29 cellular contexts compared by ENCODE assay signal in genomic region chr1:220084460-220084859, GRCh38. TPM values are rescaled to one million over a fixed set of nuclear protein-coding genes. Genes with fewer than 3 reads are reported as not detected.
DNase-seq lines count a peak whose midpoint lies in the region; ATAC-seq, FAIRE-seq and TF ChIP-seq lines count a peak whose summit lies in the region.
"Had no signal": no experiment of that assay in that cellular context is flagged by ENCODE, and none has a peak within 500 bp of the region (broad histone marks: within the 10 kb centered on the region; RNA-seq: fewer than 3 reads in every experiment).

No MANE protein-coding gene starts in this region.

- no peak overlapping the region for H3K27ac Mint-ChIP-seq in activated CD8-positive, alpha-beta T cell treated with anti-CD3 and anti-CD28 coated beads, Interleukin-2, amount 10 ng/mL, durations not matched to agents 7 days and 5 days
- H3K27ac Mint-ChIP-seq: activated CD4-positive, alpha-beta T cell treated with anti-CD3 and anti-CD28 coated beads, Interleukin-2, amount 10 ng/mL, durations not matched to agents 24 days and 14 days; activated naive CD8-positive, alpha-beta T cell treated with anti-CD3 and anti-CD28 coated beads for 36 hours; endodermal cell; T-cell had no signal

- FAIRE-seq in HepG2 (lab: Jason Lieb, UNC): no peak

- no peak for TF ChIP-seq POLR2A in HepG2 (IDR thresholded peaks at IDR 0.05; ENCODE audit: insufficient read depth in 1 of 2, low read depth in 2 of 2, low read length in 2 of 2)

- H3K4me2 ChIP-seq in PC-9 (peak overlapping the region; percentile 37; the same call in 1 of the 2 replicates), HepG2 (ENCODE audit: low read depth, low read length) (no peak overlapping the region)
- H3K4me2 ChIP-seq: BLaER1 had no signal

- H3K9me3 Mint-ChIP-seq in activated CD8-positive, alpha-beta T cell treated with anti-CD3 and anti-CD28 coated beads, Interleukin-2, amount 10 ng/mL, durations not matched to agents 7 days and 5 days (ENCODE audit: insufficient read depth): no peaks in the 10 kb centered on the region
- H3K9me3 Mint-ChIP-seq: activated CD4-positive, alpha-beta T cell treated with anti-CD3 and anti-CD28 coated beads, Interleukin-2, amount 10 ng/mL, durations not matched to agents 24 days and 14 days; activated naive CD8-positive, alpha-beta T cell treated with anti-CD3 and anti-CD28 coated beads for 36 hours; endodermal cell; stimulated activated memory B cell treated with anti-CD40 and anti-IgM and Interleukin-4, amounts not matched to agents 10 μg/mL and 1 μg/mL and 100 μg/mL, for 72 hours; T-cell had no signal

- H3K4me3 Mint-ChIP-seq in activated CD8-positive, alpha-beta T cell treated with anti-CD3 and anti-CD28 coated beads, Interleukin-2, amount 10 ng/mL, durations not matched to agents 7 days and 5 days: no peak overlapping the region
- H3K4me3 Mint-ChIP-seq: activated CD4-positive, alpha-beta T cell treated with anti-CD3 and anti-CD28 coated beads, Interleukin-2, amount 10 ng/mL, durations not matched to agents 24 days and 14 days; activated naive CD8-positive, alpha-beta T cell treated with anti-CD3 and anti-CD28 coated beads for 36 hours; endodermal cell; stimulated activated memory B cell treated with anti-CD40 and anti-IgM and Interleukin-4, amounts not matched to agents 10 μg/mL and 1 μg/mL and 100 μg/mL, for 72 hours; T-cell had no signal

- intact Hi-C loops in PC-9 (cut with micrococcal nuclease; ENCODE audit: unreplicated experiment): no loop called here
- intact Hi-C loops in HepG2 (cut with micrococcal nuclease; ENCODE audit: unreplicated experiment): no loop called here
- intact Hi-C loops in Right ventricle myocardium superior (cut with DNase I): no loop called here

- H3K36me3 ChIP-seq in PC-9 (ENCODE audit: low read depth): no peaks in the 10 kb centered on the region
- no peaks in the 10 kb centered on the region; a peak in 1 of 5 replicates for H3K36me3 ChIP-seq in HepG2 (replicated peaks in 1 of 2; ENCODE audit: control insufficient read depth in 1 of 2, insufficient read depth in 2 of 2, low read length in 2 of 2)
- H3K36me3 ChIP-seq in subcutaneous abdominal adipose tissue (ENCODE audit: control insufficient read depth in 5 of 5, insufficient read depth in 5 of 5, low read length in 5 of 5): no peaks in the 10 kb centered on the region
- H3K36me3 ChIP-seq: gastrocnemius medialis had no signal

- no peak for TF ChIP-seq EP300 in HepG2 (IDR thresholded peaks at IDR 0.05; ENCODE audit: low read depth in 2 of 2, low read length in 2 of 2)
- no peak for TF ChIP-seq EP300 in HepG2 (CRISPR knock-in tag; IDR thresholded peaks at IDR 0.05; ENCODE audit: borderline replicate concordance)

- H3K9ac ChIP-seq in HepG2 (ENCODE audit: insufficient read depth, low read depth, low read length) (no peak overlapping the region), subcutaneous abdominal adipose tissue (ENCODE audit: low read length in 5 of 5) (no peak overlapping the region)
- H3K9ac ChIP-seq: BLaER1 had no signal

- no peaks in the 10 kb centered on the region for H3K9me2 ChIP-seq in PC-9 (ENCODE audit: insufficient read depth)

- in situ Hi-C loops in HepG2 (cut with HindIII; ENCODE audit: extremely low pct_ligation_motif_present, low pct_unique_long_range_greater_than_20kb): no loop called here

- BruUV-seq in PC-9 (replicated peaks; lab: Mats Ljungman, UMichigan): no TSS peak
- BruUV-seq in HepG2 (replicated peaks; lab: Mats Ljungman, UMichigan): no TSS peak

- no peak for ATAC-seq in HepG2
- no peak for ATAC-seq in activated CD8-positive, alpha-beta T cell treated with anti-CD3 and anti-CD28 coated beads, Interleukin-2, amount 10 ng/mL, durations not matched to agents 7 days and 5 days
- ATAC-seq in Right ventricle myocardium superior (ENCODE audit: poor library complexity): no peak
- ATAC-seq in HG03280 (IDR thresholded peaks at IDR 0.05; ENCODE audit: unreplicated experiment): no peak
- ATAC-seq: gastrocnemius medialis; HCT116; left cardiac atrium; stimulated activated memory B cell treated with anti-CD40 and anti-IgM and Interleukin-4, amounts not matched to agents 10 μg/mL and 1 μg/mL and 100 μg/mL, for 72 hours; T-cell had no signal

- H3K27me3 Mint-ChIP-seq in activated CD8-positive, alpha-beta T cell treated with anti-CD3 and anti-CD28 coated beads, Interleukin-2, amount 10 ng/mL, durations not matched to agents 7 days and 5 days (ENCODE audit: low read depth): no peaks in the 10 kb centered on the region
- H3K27me3 Mint-ChIP-seq: activated CD4-positive, alpha-beta T cell treated with anti-CD3 and anti-CD28 coated beads, Interleukin-2, amount 10 ng/mL, durations not matched to agents 24 days and 14 days; activated naive CD8-positive, alpha-beta T cell treated with anti-CD3 and anti-CD28 coated beads for 36 hours; stimulated activated memory B cell treated with anti-CD40 and anti-IgM and Interleukin-4, amounts not matched to agents 10 μg/mL and 1 μg/mL and 100 μg/mL, for 72 hours; T-cell had no signal

- H3K27ac ChIP-seq in PC-9 (peak overlapping the region; percentile 24), HepG2 (ENCODE audit: extremely low read length, insufficient read depth, low read length) (no peak overlapping the region), subcutaneous abdominal adipose tissue (ENCODE audit: low read depth, low read length) (peak overlapping the region; percentile 62)
- H3K27ac ChIP-seq: BLaER1, cardiac muscle cell, esophagus muscularis mucosa, gastrocnemius medialis, SJSA1, upper lobe of left lung had no signal

- TF ChIP-seq CTCF in PC-9 (conservative IDR thresholded peaks at IDR 0.05) (no peak), HepG2 (CRISPR knock-in tag; IDR thresholded peaks at IDR 0.05) (no peak)

- H3K9me3 ChIP-seq in PC-9 (ENCODE audit: insufficient read depth, low read depth) (no peaks in the 10 kb centered on the region), HepG2 (ENCODE audit: low read length) (no peaks in the 10 kb centered on the region), subcutaneous abdominal adipose tissue (ENCODE audit: control insufficient read depth in 5 of 5, low read length in 5 of 5) (no peaks in the 10 kb centered on the region)
- H3K9me3 ChIP-seq: esophagus muscularis mucosa, gastrocnemius medialis, SJSA1, upper lobe of left lung had no signal

- peaks cover 9% of the 10 kb centered on the region for H3K36me3 Mint-ChIP-seq in activated CD8-positive, alpha-beta T cell treated with anti-CD3 and anti-CD28 coated beads, Interleukin-2, amount 10 ng/mL, durations not matched to agents 7 days and 5 days (ENCODE audit: low read depth)

- H4K20me1 ChIP-seq in PC-9 (ENCODE audit: insufficient read depth): no peaks in the 10 kb centered on the region
- no peaks in the 10 kb centered on the region; the same call in 1 of the 2 replicates for H4K20me1 ChIP-seq in HepG2 (ENCODE audit: insufficient read depth, low read length)
- H4K20me1 ChIP-seq: BLaER1 had no signal

- H3K4me3 ChIP-seq in PC-9 (no peak overlapping the region), HepG2 (replicated peaks in 1 of 3; ENCODE audit: insufficient read depth in 1 of 3, low read depth in 2 of 3, low read length in 3 of 3) (no peak overlapping the region), subcutaneous abdominal adipose tissue (ENCODE audit: low read depth in 1 of 5, low read length in 5 of 5) (no peak overlapping the region)
- H3K4me3 ChIP-seq: BLaER1, cardiac muscle cell, esophagus muscularis mucosa, gastrocnemius medialis, SJSA1, upper lobe of left lung had no signal

- TF ChIP-seq RAD21 in HepG2 (CRISPR knock-in tag; IDR thresholded peaks at IDR 0.05): no peak

- WGBS in HepG2 (ENCODE audit: low lambda C conversion rate): 91% methylated on average over 1 of the region's 1 CpG

- peaks cover 29% of the 10 kb centered on the region for H3K79me2 ChIP-seq in PC-9 (ENCODE audit: low read depth)
- peaks cover 25% of the 10 kb centered on the region for H3K79me2 ChIP-seq in HepG2 (ENCODE audit: insufficient read depth, low read length)

- peaks cover 12% of the 10 kb centered on the region for H3K4me1 ChIP-seq in PC-9 (replicated peaks; ENCODE audit: insufficient read depth)
- peaks cover 16% of the 10 kb centered on the region; the same call in 1 of the 2 replicates for H3K4me1 ChIP-seq in HepG2 (ENCODE audit: insufficient read depth, low read length)
- H3K4me1 ChIP-seq in subcutaneous abdominal adipose tissue (ENCODE audit: control insufficient read depth in 5 of 5, insufficient read depth in 5 of 5, low read length in 5 of 5): peaks cover 0 to 13% (median 7%) of the 10 kb centered on the region in 5 donors
- H3K4me1 ChIP-seq: SJSA1 had no signal

- DNase-seq in PC-9 (peak in 1 of 2 experiments; percentile 49), dermis microvascular lymphatic vessel endothelial cell (ENCODE audit: low read depth in 2 of 2) (peak; percentile 81 to 86), HepG2 (ENCODE audit: low spot score) (no peak), Right ventricle myocardium superior (no peak), mucosa of gallbladder (ENCODE audit: low spot score) (no peak)
- no peak for DNase-seq in activated CD8-positive, alpha-beta T cell treated with anti-CD3 and anti-CD28 coated beads, Interleukin-2, amount 10 ng/mL, durations not matched to agents 7 days and 5 days
- DNase-seq: activated CD4-positive, alpha-beta T cell treated with anti-CD3 and anti-CD28 coated beads, Interleukin-2, amount 10 ng/mL, durations not matched to agents 24 days and 14 days; activated effector memory CD4-positive, alpha-beta T cell treated with Interleukin-2 at 50 U/mL for 16 hours; activated naive CD8-positive, alpha-beta T cell treated with anti-CD3 and anti-CD28 coated beads for 36 hours; aorta; cortex of kidney; DMS153; endodermal cell; gastrocnemius medialis; hippocampal formation; left cardiac atrium; mesendoderm; NCI-H1436 treated with DMSO at 0.1 percent for 48 hours; posterior cingulate gyrus; T-cell; upper lobe of left lung had no signal

- H2AFZ ChIP-seq in PC-9 (no peak overlapping the region), HepG2 (ENCODE audit: low read length) (no peak overlapping the region)

- no peaks in the 10 kb centered on the region for H3K27me3 ChIP-seq in PC-9 (ENCODE audit: insufficient read depth, low read depth)
- H3K27me3 ChIP-seq in HepG2 (ENCODE audit: control insufficient read depth in 1 of 2, insufficient read depth in 2 of 2, low read length in 2 of 2): no peaks in the 10 kb centered on the region; a peak in 1 of 5 replicates
- H3K27me3 ChIP-seq in subcutaneous abdominal adipose tissue (ENCODE audit: control insufficient read depth in 5 of 5, insufficient read depth in 4 of 5, low read length in 5 of 5): no peaks in the 10 kb centered on the region
- H3K27me3 ChIP-seq: BLaER1, cardiac muscle cell, esophagus muscularis mucosa, gastrocnemius medialis, SJSA1, upper lobe of left lung had no signal

- POLR2A ChIA-PET in PC-9 (lab: Charles Lee; ENCODE audit: unreplicated experiment) (interaction anchor here (0.6 kb wide), 1 partner anchor 11 kb away, joined by 16 read pairs; no protein-coding TSS in a partner anchor), HepG2 (lab: Yijun Ruan, JAX) (no interaction called here)
- POLR2A ChIA-PET in activated CD8-positive, alpha-beta T cell treated with anti-CD3 and anti-CD28 coated beads, Interleukin-2, amount 10 ng/mL, durations not matched to agents 7 days and 5 days (lab: Charles Lee): no interaction called here

- CTCF ChIA-PET in PC-9 (lab: Charles Lee) (no interaction called here), HepG2 (lab: Yijun Ruan, JAX; ENCODE audit: low intra/inter-chr PET ratio, low total read pairs) (no interaction called here)
- CTCF ChIA-PET in activated CD8-positive, alpha-beta T cell treated with anti-CD3 and anti-CD28 coated beads, Interleukin-2, amount 10 ng/mL, durations not matched to agents 7 days and 5 days (lab: Charles Lee): interaction anchor here (1.2 kb wide), 1 partner anchor 10 kb away, joined by 3 read pairs; the partner anchor contains the start of gene IARS2

- H3K4me1 Mint-ChIP-seq in activated CD8-positive, alpha-beta T cell treated with anti-CD3 and anti-CD28 coated beads, Interleukin-2, amount 10 ng/mL, durations not matched to agents 7 days and 5 days (ENCODE audit: low read depth): peaks cover 4% of the 10 kb centered on the region
- H3K4me1 Mint-ChIP-seq: endodermal cell had no signal

- peaks cover 4% of the 10 kb centered on the region; the same call in 1 of the 2 replicates for H3F3A ChIP-seq in PC-9 (ENCODE audit: insufficient read depth, low read depth)

RNA-seq across cellular contexts. Expression of gene BPNT1, which starts 5.1 kb away (rescaled TPM):
- total RNA-seq in PC-9 (2021) (41.5 and 50.8 TPM in 2 replicates), dermis microvascular lymphatic vessel endothelial cell (25.9 and 28.4 TPM in 2 replicates), HepG2 (2016; rRNA removed; fragmentation: Illumina TruSeq; extraction: Trizol) (43.9 and 68.2 TPM in 2 replicates), Right ventricle myocardium superior (19.9 TPM), mucosa of gallbladder (48.7 TPM)
- total RNA-seq in HepG2 (2016; cell fraction: cytosol; rRNA removed; fragmentation: Illumina TruSeq; extraction: Trizol; ENCODE audit: low read depth): 3.0 and 3.8 TPM in 2 replicates
- 47.2 and 72.9 TPM in 2 replicates for total RNA-seq in HepG2 (2016; cell fraction: insoluble cytoplasmic fraction; rRNA removed; fragmentation: Illumina TruSeq; extraction: Trizol)
- 9.4 and 9.7 TPM in 2 replicates for total RNA-seq in HepG2 (2016; cell fraction: membrane; rRNA removed; fragmentation: Illumina TruSeq; extraction: Trizol)
- 18.9 and 25.7 TPM in 2 replicates for total RNA-seq in HepG2 (2016; cell fraction: nucleus; rRNA removed; fragmentation: Illumina TruSeq; extraction: Trizol)
- 33.6 and 35.2 TPM in 2 replicates for polyA plus RNA-seq in HepG2 (2011; rRNA removed)
- polyA plus RNA-seq in HepG2 (2011; cell fraction: cytosol; rRNA removed): 31.2 and 36.5 TPM in 2 replicates
- polyA plus RNA-seq in HepG2 (2011; cell fraction: nucleus; rRNA removed): 18.6 and 24.9 TPM in 2 replicates
- 30.1 and 35.4 TPM in 2 replicates for polyA plus RNA-seq in HepG2 (2012)
- 2.6 and 2.8 TPM in 2 replicates for polyA plus RNA-seq in HepG2 (2016; cell fraction: cytosol; fragmentation: Illumina TruSeq; extraction: Trizol; ENCODE audit: low read depth)
- 54.0 and 55.4 TPM in 2 replicates for polyA plus RNA-seq in HepG2 (2016; cell fraction: insoluble cytoplasmic fraction; fragmentation: Illumina TruSeq; extraction: Trizol; ENCODE audit: low read depth)
- polyA plus RNA-seq in HepG2 (2016; cell fraction: membrane; fragmentation: Illumina TruSeq; extraction: Trizol; ENCODE audit: low read depth): 5.5 and 6.0 TPM in 2 replicates
- 25.9 and 26.4 TPM in 2 replicates for polyA plus RNA-seq in HepG2 (2016; cell fraction: nucleus; fragmentation: Illumina TruSeq; extraction: Trizol; ENCODE audit: insufficient read depth, low read depth)
- polyA minus RNA-seq in HepG2 (2011; rRNA and poly(A)+ RNA removed; ENCODE audit: low replicate concordance): 46.2 and 61.6 TPM in 2 replicates
- 18.2 and 19.6 TPM in 2 replicates for polyA minus RNA-seq in HepG2 (2011; cell fraction: cytosol; rRNA and poly(A)+ RNA removed)
- 27.4 and 37.3 TPM in 2 replicates for polyA minus RNA-seq in HepG2 (2011; cell fraction: nucleus; rRNA and poly(A)+ RNA removed)
- 10 to 100 TPM; 19.7 to 26.3 TPM for total RNA-seq in activated CD8-positive, alpha-beta T cell treated with anti-CD3 and anti-CD28 coated beads, Interleukin-2, amount 10 ng/mL, durations not matched to agents 7 days and 5 days

RNA-seq across cellular contexts. Expression of gene IARS2, which starts 9.5 kb away (rescaled TPM):
- 128 and 155 TPM in 2 replicates for total RNA-seq in PC-9 (2021)
- 89.5 and 93.7 TPM in 2 replicates for total RNA-seq in dermis microvascular lymphatic vessel endothelial cell
- total RNA-seq in HepG2 (2016; rRNA removed; fragmentation: Illumina TruSeq; extraction: Trizol): 122 and 130 TPM in 2 replicates
- 16.6 and 19.1 TPM in 2 replicates for total RNA-seq in HepG2 (2016; cell fraction: cytosol; rRNA removed; fragmentation: Illumina TruSeq; extraction: Trizol; ENCODE audit: low read depth)
- 120 and 124 TPM in 2 replicates for total RNA-seq in HepG2 (2016; cell fraction: insoluble cytoplasmic fraction; rRNA removed; fragmentation: Illumina TruSeq; extraction: Trizol)
- total RNA-seq in HepG2 (2016; cell fraction: membrane; rRNA removed; fragmentation: Illumina TruSeq; extraction: Trizol): 40.8 and 44.8 TPM in 2 replicates
- 73.1 and 86.9 TPM in 2 replicates for total RNA-seq in HepG2 (2016; cell fraction: nucleus; rRNA removed; fragmentation: Illumina TruSeq; extraction: Trizol)
- 26.2 and 28.6 TPM in 2 replicates for polyA plus RNA-seq in HepG2 (2011; rRNA removed)
- polyA plus RNA-seq in HepG2 (2011; cell fraction: cytosol; rRNA removed): 14.1 and 21.4 TPM in 2 replicates
- polyA plus RNA-seq in HepG2 (2011; cell fraction: nucleus; rRNA removed): 11.0 and 12.0 TPM in 2 replicates
- polyA plus RNA-seq in HepG2 (2012): 71.9 and 104 TPM in 2 replicates
- 7.5 and 8.6 TPM in 2 replicates for polyA plus RNA-seq in HepG2 (2016; cell fraction: cytosol; fragmentation: Illumina TruSeq; extraction: Trizol; ENCODE audit: low read depth)
- 97.9 and 98.9 TPM in 2 replicates for polyA plus RNA-seq in HepG2 (2016; cell fraction: insoluble cytoplasmic fraction; fragmentation: Illumina TruSeq; extraction: Trizol; ENCODE audit: low read depth)
- polyA plus RNA-seq in HepG2 (2016; cell fraction: membrane; fragmentation: Illumina TruSeq; extraction: Trizol; ENCODE audit: low read depth): 17.7 and 22.8 TPM in 2 replicates
- 65.0 and 69.9 TPM in 2 replicates for polyA plus RNA-seq in HepG2 (2016; cell fraction: nucleus; fragmentation: Illumina TruSeq; extraction: Trizol; ENCODE audit: insufficient read depth, low read depth)
- polyA minus RNA-seq in HepG2 (2011; rRNA and poly(A)+ RNA removed; ENCODE audit: low replicate concordance): 29.3 and 35.1 TPM in 2 replicates
- 32.2 and 35.2 TPM in 2 replicates for polyA minus RNA-seq in HepG2 (2011; cell fraction: cytosol; rRNA and poly(A)+ RNA removed)
- polyA minus RNA-seq in HepG2 (2011; cell fraction: nucleus; rRNA and poly(A)+ RNA removed): 28.1 and 35.4 TPM in 2 replicates
- total RNA-seq in activated CD8-positive, alpha-beta T cell treated with anti-CD3 and anti-CD28 coated beads, Interleukin-2, amount 10 ng/mL, durations not matched to agents 7 days and 5 days: 10 to 100 TPM; 54.8 to 57.9 TPM
- 82.4 TPM for total RNA-seq in Right ventricle myocardium superior
- 55.7 TPM for total RNA-seq in mucosa of gallbladder

RNA-seq across cellular contexts. Expression of gene EPRS1, which starts 38.2 kb away (rescaled TPM):
- total RNA-seq in PC-9 (2021) (158 and 182 TPM in 2 replicates), dermis microvascular lymphatic vessel endothelial cell (60.9 and 109 TPM in 2 replicates), HepG2 (2016; rRNA removed; fragmentation: Illumina TruSeq; extraction: Trizol) (124 and 194 TPM in 2 replicates), Right ventricle myocardium superior (55.2 TPM), mucosa of gallbladder (67.7 TPM)
- 16.7 and 18.1 TPM in 2 replicates for total RNA-seq in HepG2 (2016; cell fraction: cytosol; rRNA removed; fragmentation: Illumina TruSeq; extraction: Trizol; ENCODE audit: low read depth)
- 119 and 184 TPM in 2 replicates for total RNA-seq in HepG2 (2016; cell fraction: insoluble cytoplasmic fraction; rRNA removed; fragmentation: Illumina TruSeq; extraction: Trizol)
- 23.3 and 32.3 TPM in 2 replicates for total RNA-seq in HepG2 (2016; cell fraction: membrane; rRNA removed; fragmentation: Illumina TruSeq; extraction: Trizol)
- total RNA-seq in HepG2 (2016; cell fraction: nucleus; rRNA removed; fragmentation: Illumina TruSeq; extraction: Trizol): 87.3 and 93.5 TPM in 2 replicates
- 67.5 and 86.1 TPM in 2 replicates for polyA plus RNA-seq in HepG2 (2011; rRNA removed)
- polyA plus RNA-seq in HepG2 (2011; cell fraction: cytosol; rRNA removed): 20.0 and 26.9 TPM in 2 replicates
- 13.1 and 18.8 TPM in 2 replicates for polyA plus RNA-seq in HepG2 (2011; cell fraction: nucleus; rRNA removed)
- 70.1 and 74.9 TPM in 2 replicates for polyA plus RNA-seq in HepG2 (2012)
- polyA plus RNA-seq in HepG2 (2016; cell fraction: cytosol; fragmentation: Illumina TruSeq; extraction: Trizol; ENCODE audit: low read depth): 4.8 and 6.3 TPM in 2 replicates
- polyA plus RNA-seq in HepG2 (2016; cell fraction: insoluble cytoplasmic fraction; fragmentation: Illumina TruSeq; extraction: Trizol; ENCODE audit: low read depth): 140 and 143 TPM in 2 replicates
- polyA plus RNA-seq in HepG2 (2016; cell fraction: membrane; fragmentation: Illumina TruSeq; extraction: Trizol; ENCODE audit: low read depth): 13.9 and 18.0 TPM in 2 replicates
- polyA plus RNA-seq in HepG2 (2016; cell fraction: nucleus; fragmentation: Illumina TruSeq; extraction: Trizol; ENCODE audit: insufficient read depth, low read depth): 83.9 and 84.1 TPM in 2 replicates
- 61.0 and 121 TPM in 2 replicates for polyA minus RNA-seq in HepG2 (2011; rRNA and poly(A)+ RNA removed; ENCODE audit: low replicate concordance)
- 68.1 and 86.3 TPM in 2 replicates for polyA minus RNA-seq in HepG2 (2011; cell fraction: cytosol; rRNA and poly(A)+ RNA removed)
- polyA minus RNA-seq in HepG2 (2011; cell fraction: nucleus; rRNA and poly(A)+ RNA removed): 60.3 and 73.6 TPM in 2 replicates
- total RNA-seq in activated CD8-positive, alpha-beta T cell treated with anti-CD3 and anti-CD28 coated beads, Interleukin-2, amount 10 ng/mL, durations not matched to agents 7 days and 5 days: 100 to 1,000 TPM; 115 to 116 TPM

Comparison
In these comparisons a context has a peak if more than half of its experiments do, and no peak if none do; other contexts are left out.
1. DNase-seq: peak in dermis microvascular lymphatic vessel endothelial cell (2 of 2); none in HepG2 (single experiment), activated CD8-positive, alpha-beta T cell treated with anti-CD3 and anti-CD28 coated beads, Interleukin-2, amount 10 ng/mL, durations not matched to agents 7 days and 5 days (single experiment), Right ventricle myocardium superior (single experiment) and mucosa of gallbladder (single experiment).